Comparison of ENCODE assay signal across 8 cellular contexts in the genomic region with DNA sequence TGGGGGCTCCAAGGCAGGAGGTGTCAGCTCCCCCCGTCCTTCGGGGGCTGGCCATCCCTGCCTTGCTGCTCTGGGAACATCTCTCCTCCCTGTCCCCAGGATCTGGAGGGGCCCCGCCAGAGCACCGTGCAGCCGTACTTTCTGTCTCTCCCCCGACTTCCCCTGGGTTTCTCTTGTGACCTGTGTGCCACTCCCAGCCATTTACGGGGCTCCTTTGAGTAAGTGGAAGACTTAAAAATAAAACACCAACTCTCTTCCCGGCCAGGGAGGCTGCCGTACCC.
A peak's percentile ranks its signal among the peaks of the same experiment; 100 is the strongest.
DNase-seq lines count a peak whose midpoint lies in the region; ATAC-seq and TF ChIP-seq lines count a peak whose summit lies in the region.

No MANE protein-coding gene starts in this region.

- intact Hi-C loops in prostate gland (cut with DNase I): loop anchor here (5.0 kb wide), 1 partner anchor 38 kb away; no protein-coding TSS in a partner anchor

- no peak overlapping the region for H2AFZ ChIP-seq in H9 (ENCODE audit: low read length)

- H2AK5ac ChIP-seq in H9 (ENCODE audit: insufficient read length, low read length): no peak overlapping the region

- no peaks in the 10 kb centered on the region for H3K9me3 ChIP-seq in H9 (ENCODE audit: control insufficient read depth, low read depth, low read length)
- H3K9me3 ChIP-seq in T-helper 17 cell (ENCODE audit: control insufficient read depth, low read length, poor library complexity, severe bottlenecking): no peaks in the 10 kb centered on the region
- H3K9me3 ChIP-seq in prostate gland: no peaks in the 10 kb centered on the region

- H3K27me3 ChIP-seq in H9 (ENCODE audit: insufficient read depth, low read length) (no peaks in the 10 kb centered on the region), prostate gland (replicated peaks; ENCODE audit: insufficient read depth) (no peaks in the 10 kb centered on the region)

- H3K14ac ChIP-seq in H9 (ENCODE audit: insufficient read depth, low read length): peak overlapping the region; percentile 15; the same call in 1 of the 2 replicates

- no peaks in the 10 kb centered on the region for H4K20me1 ChIP-seq in H9 (ENCODE audit: control insufficient read depth, insufficient read depth, insufficient read length)

- H3K27me3 Mint-ChIP-seq in H9 (ENCODE audit: low read depth) (peaks cover 3% of the 10 kb centered on the region; the same call in 1 of the 2 replicates), T-helper 17 cell (no peaks in the 10 kb centered on the region)

- no peak overlapping the region for H4K8ac ChIP-seq in H9 (replicated peaks; ENCODE audit: insufficient read length, low read depth, low read length)

- no peak overlapping the region for H3K27ac ChIP-seq in H9 (ENCODE audit: insufficient read length, low read depth, low read length)
- H3K27ac ChIP-seq in epithelial cell of prostate: peak overlapping the region; percentile 73
- H3K27ac ChIP-seq in prostate gland: peak overlapping the region; percentile 73 to 76

- TF ChIP-seq CTCF in H9 (conservative IDR thresholded peaks at IDR 0.05) (no peak), prostate gland (IDR thresholded peaks at IDR 0.05) (no peak)

- H4K5ac ChIP-seq in H9 (ENCODE audit: insufficient read length, low read depth, low read length): no peak overlapping the region

- no peak overlapping the region for H3K23ac ChIP-seq in H9 (ENCODE audit: insufficient read length, low read depth, low read length)

- no peaks in the 10 kb centered on the region for H3K79me2 ChIP-seq in H9 (ENCODE audit: insufficient read depth, low read length)

- no peaks in the 10 kb centered on the region; a peak in 1 of 7 replicates for H3K36me3 Mint-ChIP-seq in H9 (ENCODE audit: insufficient read depth in 1 of 3, low read depth in 3 of 3)
- no peaks in the 10 kb centered on the region for H3K36me3 Mint-ChIP-seq in T-helper 17 cell (ENCODE audit: low read depth)

- H3K23me2 ChIP-seq in H9 (ENCODE audit: insufficient read length, low read depth, low read length, poor library complexity, severe bottlenecking): no peaks in the 10 kb centered on the region

- no peak overlapping the region for H3K4me2 ChIP-seq in H9 (ENCODE audit: insufficient read depth, insufficient read length, low read length)

- no peak overlapping the region for H3K9ac ChIP-seq in H9 (ENCODE audit: extremely low read depth, insufficient read length, low read length)

- no peak overlapping the region for H2BK12ac ChIP-seq in H9 (ENCODE audit: insufficient read length, low read depth, low read length)

- no peaks in the 10 kb centered on the region for H3K79me1 ChIP-seq in H9 (ENCODE audit: insufficient read depth, low read depth, low read length, poor library complexity, severe bottlenecking)

- H3K4me1 ChIP-seq in H9 (ENCODE audit: insufficient read depth, low read length) (no peaks in the 10 kb centered on the region; the same call in 1 of the 2 replicates), prostate gland (replicated peaks) (peaks cover 22% of the 10 kb centered on the region)

- peak overlapping the region; percentile 38 for H3K18ac ChIP-seq in H9 (ENCODE audit: insufficient read length, low read depth, low read length)

- H2BK120ac ChIP-seq in H9 (ENCODE audit: low read depth, low read length, poor library complexity, severe bottlenecking): no peak overlapping the region

- DNase-seq in H9 (no peak), T-helper 17 cell (no peak), epithelial cell of prostate (ENCODE audit: low read depth, low spot score) (no peak), prostate gland (ENCODE audit: low spot score) (no peak), A172 (ENCODE audit: low spot score) (no peak), NCI-H446 (lab: John Stamatoyannopoulos, UW) (no peak), NCI-H1092 (lab: John Stamatoyannopoulos, UW) (no peak)

- H2BK20ac ChIP-seq in H9 (ENCODE audit: low read depth, low read length, poor library complexity, severe bottlenecking): no peak overlapping the region

- no peak overlapping the region for H2BK5ac ChIP-seq in H9 (ENCODE audit: insufficient read length, low read length)

- no peak overlapping the region for H2BK15ac ChIP-seq in H9 (ENCODE audit: low read depth, low read length)

- H3K4me1 Mint-ChIP-seq in H9 (peaks cover 32 to 41% of the 10 kb centered on the region in 2 experiments), T-helper 17 cell (peaks cover 32% of the 10 kb centered on the region)

- TF ChIP-seq POLR2A in prostate gland (IDR thresholded peaks at IDR 0.05): no peak

- no CpG with 5 or more reads among the region's 9 CpGs for WGBS in H9 (ENCODE audit: extremely low coverage, insufficient read length, low lambda C conversion rate)
- WGBS in prostate gland: 55% methylated on average over 9 of the region's 9 CpGs

- no peak for ATAC-seq in T-helper 17 cell
- no peak for ATAC-seq in activated CD4-positive, CD25-positive, alpha-beta regulatory T cell treated with anti-CD3 and anti-CD28 coated beads, Interleukin-2, amount 50 U/mL, for 24 hours

- H3K4ac ChIP-seq in H9 (ENCODE audit: low read depth, low read length): no peak overlapping the region

- H3K36me3 ChIP-seq in prostate gland: peaks cover 0 to 10% of the 10 kb centered on the region in 2 donors

- H3T11ph ChIP-seq in H9 (ENCODE audit: low read length): no peak overlapping the region

- H3K56ac ChIP-seq in H9 (ENCODE audit: insufficient read length, low read depth, low read length): no peak overlapping the region

- H3K4me3 Mint-ChIP-seq in H9 (no peak overlapping the region), T-helper 17 cell (peak overlapping the region; percentile 77)

- no peak overlapping the region for H3K4me3 ChIP-seq in prostate gland

- no peaks in the 10 kb centered on the region; a peak in 1 of 5 replicates for H3K9me3 Mint-ChIP-seq in H9

- peak overlapping the region; percentile 35 for H4K91ac ChIP-seq in H9 (ENCODE audit: insufficient read length, low read depth, low read length)

- H3K27ac Mint-ChIP-seq in H9 (peak overlapping the region in 1 of 3 experiments; percentile 94; a peak in 1 of 7 replicates), T-helper 17 cell (peak overlapping the region; percentile 96)
